1 cellular context compared by ENCODE assay signal in genomic region chr11:64225608-64226506, GRCh38.
TF ChIP-seq lines count a peak whose summit lies in the region.

A gene with protein sequence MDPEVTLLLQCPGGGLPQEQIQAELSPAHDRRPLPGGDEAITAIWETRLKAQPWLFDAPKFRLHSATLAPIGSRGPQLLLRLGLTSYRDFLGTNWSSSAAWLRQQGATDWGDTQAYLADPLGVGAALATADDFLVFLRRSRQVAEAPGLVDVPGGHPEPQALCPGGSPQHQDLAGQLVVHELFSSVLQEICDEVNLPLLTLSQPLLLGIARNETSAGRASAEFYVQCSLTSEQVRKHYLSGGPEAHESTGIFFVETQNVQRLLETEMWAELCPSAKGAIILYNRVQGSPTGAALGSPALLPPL (plus strand): TSS chr11:64226274. CDS start chr11:64226653, 379 bp downstream.
A gene with protein sequence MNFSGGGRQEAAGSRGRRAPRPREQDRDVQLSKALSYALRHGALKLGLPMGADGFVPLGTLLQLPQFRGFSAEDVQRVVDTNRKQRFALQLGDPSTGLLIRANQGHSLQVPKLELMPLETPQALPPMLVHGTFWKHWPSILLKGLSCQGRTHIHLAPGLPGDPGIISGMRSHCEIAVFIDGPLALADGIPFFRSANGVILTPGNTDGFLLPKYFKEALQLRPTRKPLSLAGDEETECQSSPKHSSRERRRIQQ (minus strand): TSS chr11:64226186. CDS start chr11:64225860, 326 bp downstream.

TF ChIP-seq in HepG2, 621 proteins besides CTCF, POLR2A, EP300 and RAD21 (continued from another document and continues in another):
- TF ChIP-seq ZNF142 (CRISPR knock-in tag; IDR thresholded peaks at IDR 0.05) (no peak), ZNF605 (CRISPR knock-in tag; IDR thresholded peaks at IDR 0.05) (no peak; the same call in none of the 2 replicates), NFE2L2 (IDR thresholded peaks at IDR 0.05; ENCODE audit: low read length) (no peak), ZNF501 (CRISPR knock-in tag; IDR thresholded peaks at IDR 0.05) (peak; percentile 87), FOXK2 (IDR thresholded peaks at IDR 0.05) (no peak), GTF2F1 (IDR thresholded peaks at IDR 0.05; ENCODE audit: low read length) (no peak), TERF1 (CRISPR knock-in tag; IDR thresholded peaks at IDR 0.05) (no peak), RFX1 (IDR thresholded peaks at IDR 0.05) (no peak), ATF7 (IDR thresholded peaks at IDR 0.05) (no peak), ATF7 (CRISPR knock-in tag; IDR thresholded peaks at IDR 0.05) (no peak), FOXA3 (CRISPR knock-in tag; IDR thresholded peaks at IDR 0.05) (no peak; the same call in 1 of the 2 replicates), TRIM24 (CRISPR knock-in tag; IDR thresholded peaks at IDR 0.05) (no peak), THAP7 (CRISPR knock-in tag; IDR thresholded peaks at IDR 0.05) (peak; percentile 77), ZNF234 (CRISPR knock-in tag; conservative IDR thresholded peaks at IDR 0.05) (no peak), PCBP2 (optimal IDR thresholded peaks at IDR 0.05; ENCODE audit: low read depth, low read length, poor library complexity, severe bottlenecking) (no peak), RFXANK (CRISPR knock-in tag; IDR thresholded peaks at IDR 0.05) (no peak), KIAA2018 (CRISPR knock-in tag; IDR thresholded peaks at IDR 0.05; ENCODE audit: borderline replicate concordance) (no peak), CREB3 (CRISPR knock-in tag; IDR thresholded peaks at IDR 0.05) (no peak), ELK4 (CRISPR knock-in tag; IDR thresholded peaks at IDR 0.05; ENCODE audit: borderline replicate concordance) (no peak), AGO2 (optimal IDR thresholded peaks at IDR 0.05; ENCODE audit: low read depth, low read length) (no peak), ZNF337 (CRISPR knock-in tag; IDR thresholded peaks at IDR 0.05; ENCODE audit: borderline replicate concordance, low read depth) (no peak)
- TF ChIP-seq, protein P1, sequence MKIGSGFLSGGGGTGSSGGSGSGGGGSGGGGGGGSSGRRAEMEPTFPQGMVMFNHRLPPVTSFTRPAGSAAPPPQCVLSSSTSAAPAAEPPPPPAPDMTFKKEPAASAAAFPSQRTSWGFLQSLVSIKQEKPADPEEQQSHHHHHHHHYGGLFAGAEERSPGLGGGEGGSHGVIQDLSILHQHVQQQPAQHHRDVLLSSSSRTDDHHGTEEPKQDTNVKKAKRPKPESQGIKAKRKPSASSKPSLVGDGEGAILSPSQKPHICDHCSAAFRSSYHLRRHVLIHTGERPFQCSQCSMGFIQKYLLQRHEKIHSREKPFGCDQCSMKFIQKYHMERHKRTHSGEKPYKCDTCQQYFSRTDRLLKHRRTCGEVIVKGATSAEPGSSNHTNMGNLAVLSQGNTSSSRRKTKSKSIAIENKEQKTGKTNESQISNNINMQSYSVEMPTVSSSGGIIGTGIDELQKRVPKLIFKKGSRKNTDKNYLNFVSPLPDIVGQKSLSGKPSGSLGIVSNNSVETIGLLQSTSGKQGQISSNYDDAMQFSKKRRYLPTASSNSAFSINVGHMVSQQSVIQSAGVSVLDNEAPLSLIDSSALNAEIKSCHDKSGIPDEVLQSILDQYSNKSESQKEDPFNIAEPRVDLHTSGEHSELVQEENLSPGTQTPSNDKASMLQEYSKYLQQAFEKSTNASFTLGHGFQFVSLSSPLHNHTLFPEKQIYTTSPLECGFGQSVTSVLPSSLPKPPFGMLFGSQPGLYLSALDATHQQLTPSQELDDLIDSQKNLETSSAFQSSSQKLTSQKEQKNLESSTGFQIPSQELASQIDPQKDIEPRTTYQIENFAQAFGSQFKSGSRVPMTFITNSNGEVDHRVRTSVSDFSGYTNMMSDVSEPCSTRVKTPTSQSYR (CRISPR knock-in tag; IDR thresholded peaks at IDR 0.05; ENCODE audit: borderline replicate concordance) = peak; percentile 47; the same call in 1 of the 2 replicates
- TF ChIP-seq, protein P2, sequence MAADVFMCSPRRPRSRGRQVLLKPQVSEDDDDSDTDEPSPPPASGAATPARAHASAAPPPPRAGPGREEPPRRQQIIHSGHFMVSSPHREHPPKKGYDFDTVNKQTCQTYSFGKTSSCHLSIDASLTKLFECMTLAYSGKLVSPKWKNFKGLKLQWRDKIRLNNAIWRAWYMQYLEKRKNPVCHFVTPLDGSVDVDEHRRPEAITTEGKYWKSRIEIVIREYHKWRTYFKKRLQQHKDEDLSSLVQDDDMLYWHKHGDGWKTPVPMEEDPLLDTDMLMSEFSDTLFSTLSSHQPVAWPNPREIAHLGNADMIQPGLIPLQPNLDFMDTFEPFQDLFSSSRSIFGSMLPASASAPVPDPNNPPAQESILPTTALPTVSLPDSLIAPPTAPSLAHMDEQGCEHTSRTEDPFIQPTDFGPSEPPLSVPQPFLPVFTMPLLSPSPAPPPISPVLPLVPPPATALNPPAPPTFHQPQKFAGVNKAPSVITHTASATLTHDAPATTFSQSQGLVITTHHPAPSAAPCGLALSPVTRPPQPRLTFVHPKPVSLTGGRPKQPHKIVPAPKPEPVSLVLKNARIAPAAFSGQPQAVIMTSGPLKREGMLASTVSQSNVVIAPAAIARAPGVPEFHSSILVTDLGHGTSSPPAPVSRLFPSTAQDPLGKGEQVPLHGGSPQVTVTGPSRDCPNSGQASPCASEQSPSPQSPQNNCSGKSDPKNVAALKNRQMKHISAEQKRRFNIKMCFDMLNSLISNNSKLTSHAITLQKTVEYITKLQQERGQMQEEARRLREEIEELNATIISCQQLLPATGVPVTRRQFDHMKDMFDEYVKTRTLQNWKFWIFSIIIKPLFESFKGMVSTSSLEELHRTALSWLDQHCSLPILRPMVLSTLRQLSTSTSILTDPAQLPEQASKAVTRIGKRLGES (CRISPR knock-in tag; IDR thresholded peaks at IDR 0.05; ENCODE audit: borderline replicate concordance) = no peak
